Comparison of ENCODE assay signal across 17 cellular contexts in the genomic region with DNA sequence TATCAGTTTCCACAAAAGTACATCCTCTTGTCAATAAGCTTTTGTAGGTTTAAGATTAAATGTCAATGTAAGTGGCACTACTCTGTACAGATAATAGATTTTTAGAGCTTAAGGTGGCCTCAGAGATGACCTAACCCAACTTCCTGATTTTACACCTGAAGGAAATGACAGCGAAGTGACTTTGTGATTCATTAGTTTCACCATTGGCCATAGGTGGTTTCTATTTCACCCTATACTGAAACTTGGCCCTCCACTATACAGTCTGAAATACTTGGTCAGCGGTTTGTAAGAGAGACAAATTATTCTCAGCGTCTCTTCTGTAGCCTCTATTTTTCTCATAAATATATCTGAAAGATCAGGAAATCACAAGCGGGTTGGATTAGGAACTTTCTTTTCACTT.
DNase-seq lines count a peak whose midpoint lies in the region; ATAC-seq and TF ChIP-seq lines count a peak whose summit lies in the region.
"Had no signal": no experiment of that assay in that cellular context is flagged by ENCODE, and none has a peak within 500 bp of the region (broad histone marks: within the 10 kb centered on the region; RNA-seq: fewer than 3 reads in every experiment).

No MANE protein-coding gene starts in this region.

- POLR2A ChIA-PET in activated CD4-positive, alpha-beta T cell treated with anti-CD3 and anti-CD28 coated beads, Interleukin-2, amount 10 ng/mL, durations not matched to agents 7 days and 5 days (lab: Charles Lee): no interaction called here

- H3K27me3 ChIP-seq in OCI-LY3 (ENCODE audit: low read depth, low read length) (no peaks in the 10 kb centered on the region), right lobe of liver (no peaks in the 10 kb centered on the region)

- H3K9ac ChIP-seq in OCI-LY3 (ENCODE audit: low read length): no peak overlapping the region

- H4K20me1 ChIP-seq in OCI-LY3 (ENCODE audit: insufficient read depth, low read length): no peaks in the 10 kb centered on the region

- H3K27ac ChIP-seq in OCI-LY3 (ENCODE audit: low read length) (peak overlapping the region; percentile 69), right lobe of liver (no peak overlapping the region)
- H3K27ac ChIP-seq: C4-2B had no signal

- peaks cover 3% of the 10 kb centered on the region for H3K9me3 Mint-ChIP-seq in activated T-helper 2 cell treated with anti-CD3 and anti-CD28 coated beads, Interferon-gamma antibody, Interleukin-2, Interleukin-4, amounts not matched to agents 10 μg/mL and 5 μg/mL and 100 μg/mL, durations not matched to agents 14 hours and 24 hours and 36 hours
- H3K9me3 Mint-ChIP-seq in activated CD4-positive, alpha-beta T cell treated with anti-CD3 and anti-CD28 coated beads, Interleukin-2, amount 10 ng/mL, durations not matched to agents 7 days and 5 days: no peaks in the 10 kb centered on the region

- H3K4me2 ChIP-seq in OCI-LY3 (ENCODE audit: low read length): peak overlapping the region; percentile 57

- no peak overlapping the region for H2AFZ ChIP-seq in OCI-LY3 (ENCODE audit: low read depth, low read length)

- WGBS in right lobe of liver (ENCODE audit: insufficient coverage, low coverage, low lambda C conversion rate, missing lambda C conversion rate): 78% methylated on average over 4 of the region's 4 CpGs

- no peak overlapping the region for H3K4me3 Mint-ChIP-seq in activated T-helper 2 cell treated with anti-CD3 and anti-CD28 coated beads, Interferon-gamma antibody, Interleukin-2, Interleukin-4, amounts not matched to agents 10 μg/mL and 5 μg/mL and 100 μg/mL, durations not matched to agents 14 hours and 24 hours and 36 hours (ENCODE audit: low read depth)
- no peak overlapping the region for H3K4me3 Mint-ChIP-seq in activated CD4-positive, alpha-beta T cell treated with anti-CD3 and anti-CD28 coated beads, Interleukin-2, amount 10 ng/mL, durations not matched to agents 7 days and 5 days
- H3K4me3 Mint-ChIP-seq: central memory CD8-positive, alpha-beta T cell had no signal

- ATAC-seq in GM18868 (IDR thresholded peaks at IDR 0.05; ENCODE audit: unreplicated experiment) (peak; percentile 95), GM21528 (IDR thresholded peaks at IDR 0.05; ENCODE audit: low FRiP score, unreplicated experiment) (peak; percentile 79), HG03064 (IDR thresholded peaks at IDR 0.05; ENCODE audit: low read depth, unreplicated experiment) (peak; percentile 98), right lobe of liver (no peak)

- no peak for DNase-seq in activated T-helper 2 cell treated with anti-CD3 and anti-CD28 coated beads, Interferon-gamma antibody, Interleukin-2, Interleukin-4, amounts not matched to agents 10 μg/mL and 5 μg/mL and 100 μg/mL, durations not matched to agents 14 hours and 24 hours and 36 hours (ENCODE audit: low spot score)
- DNase-seq in NCI-H1436 (lab: John Stamatoyannopoulos, UW) (no peak), right lobe of liver (no peak)
- no peak for DNase-seq in activated CD4-positive, alpha-beta T cell treated with anti-CD3 and anti-CD28 coated beads, Interleukin-2, amount 10 ng/mL, durations not matched to agents 7 days and 5 days
- DNase-seq: activated CD4-positive, alpha-beta T cell treated with anti-CD3 and anti-CD28 coated beads, Interleukin-2, amount 50 U/mL, for 48 hours; activated naive CD4-positive, alpha-beta T cell; GDM1; KG1; nucleus accumbens; T-helper 1 cell had no signal

- H3K4me1 Mint-ChIP-seq in activated T-helper 2 cell treated with anti-CD3 and anti-CD28 coated beads, Interferon-gamma antibody, Interleukin-2, Interleukin-4, amounts not matched to agents 10 μg/mL and 5 μg/mL and 100 μg/mL, durations not matched to agents 14 hours and 24 hours and 36 hours (ENCODE audit: low read depth): no peaks in the 10 kb centered on the region
- H3K4me1 Mint-ChIP-seq in activated CD4-positive, alpha-beta T cell treated with anti-CD3 and anti-CD28 coated beads, Interleukin-2, amount 10 ng/mL, durations not matched to agents 7 days and 5 days: no peaks in the 10 kb centered on the region
- H3K4me1 Mint-ChIP-seq: central memory CD8-positive, alpha-beta T cell had no signal

- no peaks in the 10 kb centered on the region for H3K9me3 ChIP-seq in OCI-LY3 (ENCODE audit: insufficient read depth, low read length)
- H3K9me3 ChIP-seq in right lobe of liver: no peaks in the 10 kb centered on the region
- H3K9me3 ChIP-seq: HAP-1 had no signal

- H3K36me3 ChIP-seq in OCI-LY3 (replicated peaks; ENCODE audit: low read depth, low read length) (peaks cover 3% of the 10 kb centered on the region), right lobe of liver (no peaks in the 10 kb centered on the region)
- H3K36me3 ChIP-seq: HAP-1 had no signal

- no peak for TF ChIP-seq POLR2A in right lobe of liver (IDR thresholded peaks at IDR 0.05)

- CTCF ChIA-PET in activated CD4-positive, alpha-beta T cell treated with anti-CD3 and anti-CD28 coated beads, Interleukin-2, amount 10 ng/mL, durations not matched to agents 7 days and 5 days (lab: Charles Lee): no interaction called here

- H3K79me2 ChIP-seq in OCI-LY3 (ENCODE audit: low read length): no peaks in the 10 kb centered on the region

- TF ChIP-seq CTCF in OCI-LY3 (IDR thresholded peaks at IDR 0.05; ENCODE audit: low read depth, low read length) (no peak), right lobe of liver (IDR thresholded peaks at IDR 0.05) (no peak)

- H3K4me1 ChIP-seq in OCI-LY3 (ENCODE audit: low read length): peaks cover 55% of the 10 kb centered on the region
- H3K4me1 ChIP-seq in right lobe of liver: no peaks in the 10 kb centered on the region
- H3K4me1 ChIP-seq: HAP-1 had no signal

- no peaks in the 10 kb centered on the region for H3K36me3 Mint-ChIP-seq in activated T-helper 2 cell treated with anti-CD3 and anti-CD28 coated beads, Interferon-gamma antibody, Interleukin-2, Interleukin-4, amounts not matched to agents 10 μg/mL and 5 μg/mL and 100 μg/mL, durations not matched to agents 14 hours and 24 hours and 36 hours (ENCODE audit: low read depth)
- H3K36me3 Mint-ChIP-seq in activated CD4-positive, alpha-beta T cell treated with anti-CD3 and anti-CD28 coated beads, Interleukin-2, amount 10 ng/mL, durations not matched to agents 7 days and 5 days (ENCODE audit: low read depth): no peaks in the 10 kb centered on the region

- H3K4me3 ChIP-seq in OCI-LY3 (ENCODE audit: low read length) (peak overlapping the region; percentile 32; the same call in 1 of the 2 replicates), right lobe of liver (no peak overlapping the region)
- H3K4me3 ChIP-seq: HAP-1 had no signal

- no peak overlapping the region for H3K27ac Mint-ChIP-seq in activated T-helper 2 cell treated with anti-CD3 and anti-CD28 coated beads, Interferon-gamma antibody, Interleukin-2, Interleukin-4, amounts not matched to agents 10 μg/mL and 5 μg/mL and 100 μg/mL, durations not matched to agents 14 hours and 24 hours and 36 hours
- H3K27ac Mint-ChIP-seq in activated CD4-positive, alpha-beta T cell treated with anti-CD3 and anti-CD28 coated beads, Interleukin-2, amount 10 ng/mL, durations not matched to agents 7 days and 5 days: no peak overlapping the region

- no peaks in the 10 kb centered on the region for H3K27me3 Mint-ChIP-seq in activated T-helper 2 cell treated with anti-CD3 and anti-CD28 coated beads, Interferon-gamma antibody, Interleukin-2, Interleukin-4, amounts not matched to agents 10 μg/mL and 5 μg/mL and 100 μg/mL, durations not matched to agents 14 hours and 24 hours and 36 hours (ENCODE audit: low read depth)
- no peaks in the 10 kb centered on the region for H3K27me3 Mint-ChIP-seq in activated CD4-positive, alpha-beta T cell treated with anti-CD3 and anti-CD28 coated beads, Interleukin-2, amount 10 ng/mL, durations not matched to agents 7 days and 5 days
- H3K27me3 Mint-ChIP-seq: central memory CD8-positive, alpha-beta T cell had no signal

- intact Hi-C loops in activated T-helper 2 cell treated with anti-CD3 and anti-CD28 coated beads, Interferon-gamma antibody, Interleukin-2, Interleukin-4, amounts not matched to agents 10 μg/mL and 5 μg/mL and 100 μg/mL, durations not matched to agents 14 hours and 24 hours and 36 hours (cut with micrococcal nuclease): no loop called here
- intact Hi-C loops in right lobe of liver (cut with DNase I): no loop called here

Comparison
In these comparisons a context has a peak if more than half of its experiments do, and no peak if none do; other contexts are left out.
1. ATAC-seq: peak in GM18868 (single experiment), GM21528 (single experiment) and HG03064 (single experiment); none in right lobe of liver (0 of 4).